Comparison of ENCODE assay signal across 8 cellular contexts in the genomic region with DNA sequence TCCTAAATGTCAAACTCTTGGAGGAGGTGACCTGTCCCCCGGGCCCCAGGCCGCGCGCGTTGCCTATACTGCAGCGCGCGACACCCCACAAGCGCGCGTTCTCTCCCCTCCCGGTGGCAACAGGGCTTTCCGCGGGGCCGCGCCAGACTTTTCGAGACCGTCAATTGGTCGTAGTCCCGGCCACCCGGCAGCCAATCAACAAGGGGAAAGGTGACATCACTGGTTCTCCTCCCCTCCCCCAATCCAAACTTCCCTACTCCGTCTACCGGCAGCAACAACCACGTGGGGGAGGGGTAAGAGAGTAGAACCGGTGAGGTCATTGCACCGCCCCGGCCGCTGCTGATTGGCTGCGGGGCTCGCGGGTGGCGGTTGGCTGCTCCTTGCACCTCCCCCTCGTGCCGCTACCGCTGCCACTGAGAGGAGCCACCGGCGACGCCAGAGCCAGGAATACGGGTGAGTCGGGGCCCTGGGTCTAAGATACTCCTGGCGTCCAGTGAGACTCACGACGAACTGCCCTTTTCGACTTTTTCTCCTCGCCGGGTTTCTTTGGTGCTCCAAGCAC.
DNase-seq lines count a peak whose midpoint lies in the region; ATAC-seq and TF ChIP-seq lines count a peak whose summit lies in the region.

No MANE protein-coding gene starts in this region.

- peak; percentile 66 for TF ChIP-seq POLR2A in GM19099 (IDR thresholded peaks at IDR 0.05; ENCODE audit: extremely low read depth, insufficient read length, low read depth)

- peak; percentile 62 for ATAC-seq in HG03354 (IDR thresholded peaks at IDR 0.05; ENCODE audit: poor library complexity, severe bottlenecking, unreplicated experiment)
- peak; percentile 61 to 64 for ATAC-seq in activated CD4-positive, CD25-positive, alpha-beta regulatory T cell treated with anti-CD3 and anti-CD28 coated beads, Interleukin-2, amount 50 U/mL, for 24 hours

- DNase-seq in AG20443 (ENCODE audit: low spot score) = peak; percentile 90
- DNase-seq in NCI-H446 (lab: John Stamatoyannopoulos, UW) = peak; percentile 99 to 100
- DNase-seq in choroid plexus epithelial cell (ENCODE audit: low read depth) = peak; percentile 100
- DNase-seq in kidney glomerular epithelial cell (lab: John Stamatoyannopoulos, UW) = peak; percentile 97
- peak; percentile 98 to 99 for DNase-seq in stimulated activated CD4-positive, alpha-beta T cell treated with anti-CD3 and anti-CD28 coated beads, Interleukin-15, amount 100 ng/mL, for 48 hours (ENCODE audit: low read depth in 2 of 2)

- H3K4me3 ChIP-seq in choroid plexus epithelial cell (ENCODE audit: low read depth, low read length) = peak overlapping the region; percentile 93

- no peak for TF ChIP-seq CTCF in choroid plexus epithelial cell (conservative IDR thresholded peaks at IDR 0.05; ENCODE audit: low read depth, low read length)

Comparison
In these comparisons a context has a peak if more than half of its experiments do, and no peak if none do; other contexts are left out.
1. Peak in every context shown above with its lines: DNase-seq, ATAC-seq and H3K4me3 ChIP-seq.